In the genomic region with DNA sequence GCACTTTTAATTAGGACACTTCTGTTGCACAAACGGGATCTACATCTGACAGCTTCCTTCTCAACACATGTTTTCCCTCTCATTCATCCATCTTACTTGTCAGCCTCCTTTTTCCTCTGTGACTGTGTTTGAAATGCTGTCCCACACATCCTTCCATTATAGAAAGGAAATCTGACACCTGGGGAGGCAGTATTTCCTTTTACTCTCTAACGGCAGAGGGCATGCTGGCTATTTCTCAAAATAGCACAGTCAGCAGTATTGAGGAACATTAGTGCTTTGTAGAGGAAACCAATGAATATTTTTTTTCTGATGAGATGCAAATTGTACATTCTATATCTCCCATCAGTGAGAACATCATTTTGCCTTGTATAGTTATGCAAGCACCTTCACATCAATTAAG, we compare ENCODE assay signal across 15 cellular contexts.
DNase-seq lines count a peak whose midpoint lies in the region; ATAC-seq and TF ChIP-seq lines count a peak whose summit lies in the region.
"Had no signal": no experiment of that assay in that cellular context is flagged by ENCODE, and none has a peak within 500 bp of the region (broad histone marks: within the 10 kb centered on the region; RNA-seq: fewer than 3 reads in every experiment).

No MANE protein-coding gene starts in this region.

- peaks cover 4% of the 10 kb centered on the region for H3K9me3 ChIP-seq in GM23248 (ENCODE audit: low read depth)

- POLR2A ChIA-PET in BJ (lab: Charles Lee), result no interaction called here
- POLR2A ChIA-PET in activated CD4-positive, alpha-beta T cell treated with anti-CD3 and anti-CD28 coated beads for 36 hours (lab: Charles Lee), result no interaction called here

- H4K8ac ChIP-seq in mesendoderm (ENCODE audit: low read depth, low read length), result no peak overlapping the region

- H3K9me2 ChIP-seq in GM23248 (ENCODE audit: insufficient read depth), result 0 out of 2 replicates have a peak, but pooled peaks cover 4% of the 10 kb centered on the region

- H4K20me1 ChIP-seq in GM23248 (ENCODE audit: insufficient read depth), result no peaks in the 10 kb centered on the region

- H2BK5ac ChIP-seq in mesendoderm (ENCODE audit: low read length), result no peak overlapping the region

- no peak overlapping the region for H2AK5ac ChIP-seq in mesendoderm (ENCODE audit: low read length)

- TF ChIP-seq CTCF in BJ (IDR thresholded peaks at IDR 0.05; ENCODE audit: insufficient read depth, low read depth, low read length), result peak; percentile 26; the same call in 1 of the 2 replicates

- no peak for ATAC-seq in activated CD4-positive, alpha-beta T cell treated with anti-CD3 and anti-CD28 coated beads for 36 hours
- ATAC-seq in HG03571 (IDR thresholded peaks at IDR 0.05; ENCODE audit: unreplicated experiment), result no peak

- no peak overlapping the region for H3K4ac ChIP-seq in mesendoderm (ENCODE audit: low read depth, low read length)

- no peak overlapping the region for H3K27ac Mint-ChIP-seq in activated CD4-positive, alpha-beta T cell treated with anti-CD3 and anti-CD28 coated beads for 36 hours
- H3K27ac Mint-ChIP-seq: activated CD4-positive, alpha-beta T cell treated with anti-CD3 and anti-CD28 coated beads, Interleukin-2, amount 10 ng/mL, durations not matched to agents 24 days and 14 days had no signal

- H3K9ac ChIP-seq in GM23248 (no peak overlapping the region), mesendoderm (ENCODE audit: low read length) (no peak overlapping the region)

- no peak overlapping the region for H2AFZ ChIP-seq in GM23248

- H3K9me3 Mint-ChIP-seq in activated CD4-positive, alpha-beta T cell treated with anti-CD3 and anti-CD28 coated beads for 36 hours (ENCODE audit: low read depth), result no peaks in the 10 kb centered on the region
- H3K9me3 Mint-ChIP-seq: activated CD4-positive, alpha-beta T cell treated with anti-CD3 and anti-CD28 coated beads, Interleukin-2, amount 10 ng/mL, durations not matched to agents 24 days and 14 days had no signal

- no peak overlapping the region for H3K23ac ChIP-seq in mesendoderm (ENCODE audit: low read length)

- H3K4me3 ChIP-seq in BJ (ENCODE audit: low read depth, low read length), result no peak overlapping the region
- no peak overlapping the region for H3K4me3 ChIP-seq in GM23248
- H3K4me3 ChIP-seq in mesendoderm (ENCODE audit: low read length), result no peak overlapping the region

- no peak overlapping the region for H4K5ac ChIP-seq in mesendoderm (ENCODE audit: low read length)

- no peaks in the 10 kb centered on the region for H3K79me1 ChIP-seq in mesendoderm (ENCODE audit: low read length)

- no peaks in the 10 kb centered on the region for H3K36me3 ChIP-seq in BJ (ENCODE audit: control insufficient read depth, insufficient read depth, low read length)
- H3K36me3 ChIP-seq in GM23248 (ENCODE audit: low read depth), result no peaks in the 10 kb centered on the region; the same call in 1 of the 2 replicates
- H3K36me3 ChIP-seq in mesendoderm (ENCODE audit: control insufficient read depth, insufficient read depth, low read length), result no peaks in the 10 kb centered on the region

- H3K4me1 ChIP-seq in GM23248 (ENCODE audit: insufficient read depth) (no peaks in the 10 kb centered on the region), mesendoderm (ENCODE audit: control insufficient read depth, low read depth, low read length) (no peaks in the 10 kb centered on the region)

- CTCF ChIA-PET in BJ (lab: Yijun Ruan, JAX), result interaction anchor here (0.7 kb wide), 1 partner anchor 9 kb away, joined by 3 read pairs; no protein-coding TSS in a partner anchor
- CTCF ChIA-PET in activated CD4-positive, alpha-beta T cell treated with anti-CD3 and anti-CD28 coated beads for 36 hours (lab: Charles Lee), result no interaction called here

- no peak overlapping the region for H3K4me3 Mint-ChIP-seq in activated CD4-positive, alpha-beta T cell treated with anti-CD3 and anti-CD28 coated beads for 36 hours
- H3K4me3 Mint-ChIP-seq: activated CD4-positive, alpha-beta T cell treated with anti-CD3 and anti-CD28 coated beads, Interleukin-2, amount 10 ng/mL, durations not matched to agents 24 days and 14 days had no signal

- H3K4me2 ChIP-seq in GM23248 (ENCODE audit: unreplicated experiment) (no peak overlapping the region), mesendoderm (ENCODE audit: low read length) (no peak overlapping the region)

- peaks cover 3% of the 10 kb centered on the region for H3K27me3 Mint-ChIP-seq in activated CD4-positive, alpha-beta T cell treated with anti-CD3 and anti-CD28 coated beads for 36 hours
- H3K27me3 Mint-ChIP-seq: activated CD4-positive, alpha-beta T cell treated with anti-CD3 and anti-CD28 coated beads, Interleukin-2, amount 10 ng/mL, durations not matched to agents 24 days and 14 days had no signal

- H2BK120ac ChIP-seq in mesendoderm (ENCODE audit: low read depth, low read length), result no peak overlapping the region

- H3F3A ChIP-seq in GM23248 (ENCODE audit: insufficient read depth), result no peaks in the 10 kb centered on the region

- no peaks in the 10 kb centered on the region for H3K4me1 Mint-ChIP-seq in activated CD4-positive, alpha-beta T cell treated with anti-CD3 and anti-CD28 coated beads for 36 hours
- H3K4me1 Mint-ChIP-seq: activated CD4-positive, alpha-beta T cell treated with anti-CD3 and anti-CD28 coated beads, Interleukin-2, amount 10 ng/mL, durations not matched to agents 24 days and 14 days had no signal

- 12 to 15% methylated on average over 2 of the region's 2 CpGs for WGBS in GM23248 (ENCODE audit: low coverage in 1 of 2, low lambda C conversion rate in 2 of 2, missing lambda C conversion rate in 2 of 2), 2 experiments
- WGBS in mesendoderm (ENCODE audit: extremely low coverage, insufficient coverage, low lambda C conversion rate), result no CpG with 5 or more reads among the region's 2 CpGs

- no peak overlapping the region for H3K27ac ChIP-seq in GM23248
- no peak overlapping the region for H3K27ac ChIP-seq in mesendoderm (ENCODE audit: low read depth, low read length)

- no peaks in the 10 kb centered on the region for H3K36me3 Mint-ChIP-seq in activated CD4-positive, alpha-beta T cell treated with anti-CD3 and anti-CD28 coated beads for 36 hours (ENCODE audit: low read depth)

- intact Hi-C loops in activated CD4-positive, alpha-beta T cell treated with anti-CD3 and anti-CD28 coated beads for 36 hours (cut with DNase I, micrococcal nuclease), result no loop called here

- H3K56ac ChIP-seq in mesendoderm (ENCODE audit: low read length), result no peak overlapping the region

- in situ Hi-C loops in GM23248 (cut with MboI), result no loop called here

- H2BK15ac ChIP-seq in mesendoderm (replicated peaks; ENCODE audit: low read depth), result no peak overlapping the region

- H3K18ac ChIP-seq in mesendoderm (ENCODE audit: low read length), result no peak overlapping the region

- H3K79me2 ChIP-seq in GM23248 (ENCODE audit: insufficient read depth) (no peaks in the 10 kb centered on the region), mesendoderm (ENCODE audit: control insufficient read depth, insufficient read depth, low read length) (no peaks in the 10 kb centered on the region)

- no peaks in the 10 kb centered on the region for H3K27me3 ChIP-seq in BJ (ENCODE audit: control insufficient read depth, insufficient read depth, low read length)
- H3K27me3 ChIP-seq in GM23248 (replicated peaks; ENCODE audit: insufficient read depth), result no peaks in the 10 kb centered on the region
- H3K27me3 ChIP-seq in mesendoderm (ENCODE audit: insufficient read depth, low read length, poor library complexity), result no peaks in the 10 kb centered on the region

- no peak for DNase-seq in BJ (ENCODE audit: low read depth)
- peak; percentile 22 for DNase-seq in GM23248
- peak; percentile 21 for DNase-seq in NCI-H69 (lab: John Stamatoyannopoulos, UW)
- DNase-seq in mesendoderm, result peak; percentile 21
- DNase-seq in activated CD4-positive, alpha-beta T cell treated with anti-CD3 and anti-CD28 coated beads for 36 hours, result no peak
- no peak for DNase-seq in NCI-H187 treated with DMSO at 0.1 percent for 48 hours (lab: John Stamatoyannopoulos, UW)
- DNase-seq: activated CD4-positive, alpha-beta T cell treated with anti-CD3 and anti-CD28 coated beads, Interleukin-2, amount 10 ng/mL, durations not matched to agents 24 days and 14 days; activated T-cell treated with anti-CD3 and anti-CD28 coated beads, Interleukin-2, amount 50 U/mL, for 48 hours; cerebellar nuclear complex; H7; Karpas-422; kidney glomerular epithelial cell; NCI-H226; stimulated activated CD4-positive, alpha-beta T cell treated with anti-CD3 and anti-CD28 coated beads, Interleukin-1b, Interleukin-23, amount 100 ng/mL, for 48 hours had no signal

Comparison
In these comparisons a context has a peak if more than half of its experiments do, and no peak if none do; other contexts are left out.
1. DNase-seq: peak in GM23248 (single experiment), NCI-H69 (single experiment) and mesendoderm (single experiment); none in BJ (single experiment), activated CD4-positive, alpha-beta T cell treated with anti-CD3 and anti-CD28 coated beads for 36 hours (single experiment) and NCI-H187 treated with DMSO at 0.1 percent for 48 hours (single experiment).